Comparison of ENCODE assay signal across 8 cellular contexts in the genomic region with DNA sequence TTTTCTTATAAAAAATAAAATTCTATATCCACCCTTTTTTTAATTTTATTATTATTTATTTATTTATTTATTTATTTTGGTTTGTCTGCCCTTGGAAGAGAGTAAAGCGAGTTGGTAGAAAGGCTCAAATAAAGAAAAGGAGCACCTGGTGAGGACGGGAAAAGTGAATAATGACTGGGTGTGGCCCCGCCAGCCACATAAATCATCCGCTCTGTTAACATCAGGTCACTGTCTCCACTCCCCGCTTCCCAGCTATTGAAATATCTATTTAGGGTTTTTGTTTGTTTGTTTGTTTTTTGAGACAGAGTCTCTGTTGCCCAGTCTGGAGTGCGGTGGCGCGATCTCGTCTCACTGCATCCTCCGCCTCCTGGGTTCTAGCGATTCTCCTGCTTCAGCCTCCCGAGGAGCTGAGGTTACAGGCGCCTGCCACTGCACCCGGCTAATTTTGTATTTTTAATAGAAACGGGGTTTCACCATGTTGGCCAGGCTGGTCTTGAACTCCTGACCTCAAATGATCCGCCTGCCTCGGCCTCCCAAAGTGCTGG. TPM values are rescaled to one million over a fixed set of nuclear protein-coding genes. Genes with fewer than 3 reads are reported as not detected.
A peak's percentile ranks its signal among the peaks of the same experiment; 100 is the strongest.
DNase-seq lines count a peak whose midpoint lies in the region; ATAC-seq and TF ChIP-seq lines count a peak whose summit lies in the region.

No MANE protein-coding gene starts in this region.

- TF ChIP-seq CTCF in GM12875 (IDR thresholded peaks at IDR 0.05; ENCODE audit: borderline replicate concordance, insufficient read depth, low read depth, low read length) (no peak), dorsolateral prefrontal cortex (IDR thresholded peaks at IDR 0.05 in 54 of 56, conservative IDR thresholded peaks at IDR 0.05 in 2 of 56; ENCODE audit: low read depth in 1 of 56, partially characterized antibody in 56 of 56) (no peak), osteocyte (IDR thresholded peaks at IDR 0.05) (no peak)

- peak overlapping the region; percentile 96 for H3K4me3 Mint-ChIP-seq in osteocyte (ENCODE audit: unreplicated experiment)

- DNase-seq in NCI-H2227 treated with DMSO at 0.1 percent for 48 hours (lab: John Stamatoyannopoulos, UW) = peak; percentile 11
- DNase-seq in dorsolateral prefrontal cortex = no peak
- no peak for DNase-seq in osteocyte (ENCODE audit: extremely low spot score, unreplicated experiment)
- DNase-seq in cerebellum (ENCODE audit: low spot score) = no peak
- DNase-seq in NCI-H1105 (lab: John Stamatoyannopoulos, UW) = no peak
- DNase-seq in stimulated activated CD4-positive, alpha-beta T cell treated with anti-CD3 and anti-CD28 coated beads, Interleukin-4, amount 100 ng/mL, for 24 hours = no peak

- H3K27ac Mint-ChIP-seq in osteocyte (ENCODE audit: unreplicated experiment) = peak overlapping the region; percentile 92

- no peaks in the 10 kb centered on the region for H3K9me3 Mint-ChIP-seq in osteocyte (ENCODE audit: unreplicated experiment)

- no peaks in the 10 kb centered on the region for H3K27me3 ChIP-seq in dorsolateral prefrontal cortex

- peak overlapping the region in 27 of 59 donors; percentile 5 to 95 (median 87) for H3K27ac ChIP-seq in dorsolateral prefrontal cortex

- peaks cover 41% of the 10 kb centered on the region for H3K4me1 Mint-ChIP-seq in osteocyte (ENCODE audit: unreplicated experiment)

- H3K36me3 Mint-ChIP-seq in osteocyte (ENCODE audit: unreplicated experiment) = no peaks in the 10 kb centered on the region

- H3K27me3 Mint-ChIP-seq in osteocyte (ENCODE audit: unreplicated experiment) = no peaks in the 10 kb centered on the region

- no peak for ATAC-seq in HG03432 (IDR thresholded peaks at IDR 0.05; ENCODE audit: unreplicated experiment)

- intact Hi-C loops in dorsolateral prefrontal cortex (cut with DNase I) = loop anchor here (1.0 to 5.0 kb wide), 2 partner anchors 54 to 63 kb away; a partner anchor contains a TSS

- H3K4me3 ChIP-seq in GM12875 (ENCODE audit: low read depth, low read length) = peak overlapping the region; percentile 82
- H3K4me3 ChIP-seq in dorsolateral prefrontal cortex = peak overlapping the region in 58 of 59 donors; percentile 52 to 98 (median 89)

RNA-seq across cellular contexts. Expression of a gene that starts 0.8 kb away (rescaled TPM):
- 10 to 100 TPM in 10 of 120 experiments, 1 to 10 TPM in 110; 3.8 to 12.6 (median 7.0) TPM for total RNA-seq in dorsolateral prefrontal cortex
- total RNA-seq in osteocyte = 3.8 and 4.4 TPM in 2 replicates
- total RNA-seq in cerebellum = 6.0 TPM

RNA-seq across cellular contexts. Expression of a gene that starts 0.9 kb away (rescaled TPM):
- total RNA-seq in dorsolateral prefrontal cortex (10 to 100 TPM in 118 of 120 experiments, 1 to 10 TPM in 2; 9.0 to 18.7 (median 13.8) TPM), osteocyte (6.3 and 6.6 TPM in 2 replicates), cerebellum (12.9 TPM)

RNA-seq across cellular contexts. Expression of a gene that starts 53.9 kb away (rescaled TPM):
- 10 to 100 TPM in 112 of 120 experiments, 1 to 10 TPM in 8; 8.2 to 18.0 (median 13.0) TPM for total RNA-seq in dorsolateral prefrontal cortex
- total RNA-seq in osteocyte = 18.9 and 20.8 TPM in 2 replicates
- 19.1 TPM for total RNA-seq in cerebellum
